ENCODE assay signal across 1 cellular context in the genomic region with DNA sequence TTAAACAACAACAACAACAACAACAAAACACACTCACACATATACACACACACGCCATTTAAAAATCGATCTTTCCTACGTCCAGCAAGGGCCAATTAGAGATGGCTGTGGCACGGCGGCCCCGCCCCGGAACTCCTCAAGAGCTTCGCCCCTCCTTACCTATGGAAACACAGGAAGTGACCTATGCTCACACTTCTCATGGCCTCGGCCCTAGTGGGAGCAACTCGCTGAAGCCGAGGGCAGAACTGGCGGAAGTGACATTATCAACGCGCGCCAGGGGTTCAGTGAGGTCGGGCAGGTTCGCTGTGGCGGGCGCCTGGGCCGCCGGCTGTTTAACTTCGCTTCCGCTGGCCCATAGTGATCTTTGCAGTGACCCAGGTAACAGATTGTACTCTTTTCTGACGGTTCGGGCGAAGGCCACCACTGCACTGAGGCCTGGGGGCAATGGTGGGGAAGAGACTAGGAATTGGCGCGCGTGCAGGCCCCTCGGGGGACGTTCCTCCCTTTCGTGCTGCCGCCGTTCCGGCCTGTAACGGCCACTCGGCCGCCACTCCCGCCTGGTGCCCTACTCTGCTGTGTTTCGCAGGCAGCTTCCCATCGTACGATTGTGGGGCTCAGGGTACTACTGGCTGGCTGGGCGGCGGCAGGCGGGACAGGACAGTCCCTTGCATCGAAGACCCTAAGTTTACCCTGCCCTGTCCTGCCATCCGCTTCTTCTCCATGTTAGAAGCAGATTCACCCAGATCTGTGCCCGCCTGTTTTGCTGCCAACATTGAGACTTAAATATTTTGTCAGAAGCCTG.
TF ChIP-seq lines count a peak whose summit lies in the region.

A gene (plus strand): TSS at position 284 of the 802 bp plus-strand sequence. CDS start 2,661 bp downstream, outside the sequence.

TF ChIP-seq in K562, 482 proteins besides CTCF, POLR2A, EP300 and RAD21 (continued from another document and continues in another):
- TF ChIP-seq, protein P1, sequence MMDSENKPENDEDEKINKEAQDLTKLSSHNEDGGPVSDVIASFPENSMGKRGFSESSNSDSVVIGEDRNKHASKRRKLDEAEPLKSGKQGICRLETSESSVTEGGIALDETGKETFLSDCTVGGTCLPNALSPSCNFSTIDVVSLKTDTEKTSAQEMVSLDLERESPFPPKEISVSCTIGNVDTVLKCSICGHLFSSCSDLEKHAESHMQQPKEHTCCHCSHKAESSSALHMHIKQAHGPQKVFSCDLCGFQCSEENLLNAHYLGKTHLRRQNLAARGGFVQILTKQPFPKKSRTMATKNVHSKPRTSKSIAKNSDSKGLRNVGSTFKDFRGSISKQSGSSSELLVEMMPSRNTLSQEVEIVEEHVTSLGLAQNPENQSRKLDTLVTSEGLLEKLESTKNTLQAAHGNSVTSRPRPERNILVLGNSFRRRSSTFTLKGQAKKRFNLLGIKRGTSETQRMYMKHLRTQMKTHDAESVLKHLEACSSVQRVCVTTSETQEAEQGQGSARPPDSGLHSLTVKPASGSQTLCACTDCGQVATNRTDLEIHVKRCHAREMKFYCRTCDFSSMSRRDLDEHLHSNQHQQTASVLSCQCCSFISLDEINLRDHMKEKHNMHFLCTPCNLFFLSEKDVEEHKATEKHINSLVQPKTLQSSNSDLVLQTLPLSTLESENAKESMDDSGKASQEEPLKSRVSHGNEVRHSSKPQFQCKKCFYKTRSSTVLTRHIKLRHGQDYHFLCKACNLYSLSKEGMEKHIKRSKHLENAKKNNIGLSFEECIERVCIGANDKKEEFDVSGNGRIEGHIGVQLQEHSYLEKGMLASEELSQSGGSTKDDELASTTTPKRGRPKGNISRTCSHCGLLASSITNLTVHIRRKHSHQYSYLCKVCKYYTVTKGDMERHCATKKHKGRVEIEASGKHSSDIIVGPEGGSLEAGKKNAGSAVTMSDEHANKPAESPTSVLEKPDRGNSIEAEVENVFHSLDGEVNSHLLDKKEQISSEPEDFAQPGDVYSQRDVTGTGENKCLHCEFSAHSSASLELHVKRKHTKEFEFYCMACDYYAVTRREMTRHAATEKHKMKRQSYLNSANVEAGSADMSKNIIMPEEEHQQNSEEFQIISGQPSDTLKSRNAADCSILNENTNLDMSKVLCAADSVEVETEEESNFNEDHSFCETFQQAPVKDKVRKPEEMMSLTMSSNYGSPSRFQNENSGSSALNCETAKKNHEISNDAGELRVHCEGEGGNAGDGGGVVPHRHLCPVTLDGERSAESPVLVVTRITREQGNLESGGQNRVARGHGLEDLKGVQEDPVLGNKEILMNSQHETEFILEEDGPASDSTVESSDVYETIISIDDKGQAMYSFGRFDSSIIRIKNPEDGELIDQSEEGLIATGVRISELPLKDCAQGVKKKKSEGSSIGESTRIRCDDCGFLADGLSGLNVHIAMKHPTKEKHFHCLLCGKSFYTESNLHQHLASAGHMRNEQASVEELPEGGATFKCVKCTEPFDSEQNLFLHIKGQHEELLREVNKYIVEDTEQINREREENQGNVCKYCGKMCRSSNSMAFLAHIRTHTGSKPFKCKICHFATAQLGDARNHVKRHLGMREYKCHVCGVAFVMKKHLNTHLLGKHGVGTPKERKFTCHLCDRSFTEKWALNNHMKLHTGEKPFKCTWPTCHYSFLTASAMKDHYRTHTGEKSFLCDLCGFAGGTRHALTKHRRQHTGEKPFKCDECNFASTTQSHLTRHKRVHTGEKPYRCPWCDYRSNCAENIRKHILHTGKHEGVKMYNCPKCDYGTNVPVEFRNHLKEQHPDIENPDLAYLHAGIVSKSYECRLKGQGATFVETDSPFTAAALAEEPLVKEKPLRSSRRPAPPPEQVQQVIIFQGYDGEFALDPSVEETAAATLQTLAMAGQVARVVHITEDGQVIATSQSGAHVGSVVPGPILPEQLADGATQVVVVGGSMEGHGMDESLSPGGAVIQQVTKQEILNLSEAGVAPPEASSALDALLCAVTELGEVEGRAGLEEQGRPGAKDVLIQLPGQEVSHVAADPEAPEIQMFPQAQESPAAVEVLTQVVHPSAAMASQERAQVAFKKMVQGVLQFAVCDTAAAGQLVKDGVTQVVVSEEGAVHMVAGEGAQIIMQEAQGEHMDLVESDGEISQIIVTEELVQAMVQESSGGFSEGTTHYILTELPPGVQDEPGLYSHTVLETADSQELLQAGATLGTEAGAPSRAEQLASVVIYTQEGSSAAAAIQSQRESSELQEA (IDR thresholded peaks at IDR 0.05; ENCODE audit: low read depth) = peak; percentile 8; the same call in 1 of the 2 replicates
- peak; percentile 90; the same call in 1 of the 2 replicates for TF ChIP-seq ATF1 (CRISPR knock-in tag; IDR thresholded peaks at IDR 0.05)
- peak; percentile 99 for TF ChIP-seq ATF1 (tag; IDR thresholded peaks at IDR 0.05)
- no peak for TF ChIP-seq KLF13 (tag; IDR thresholded peaks at IDR 0.05; ENCODE audit: borderline replicate concordance, low read depth)
- peak; percentile 72 for TF ChIP-seq L3MBTL2 (IDR thresholded peaks at IDR 0.05)
- TF ChIP-seq MYC (IDR thresholded peaks at IDR 0.05; ENCODE audit: low read depth, low read length) = peak; percentile 89
- 0 out of 2 replicates have a peak, but pooled peaks have one; percentile 31 for TF ChIP-seq MYC (CRISPR knock-in tag; IDR thresholded peaks at IDR 0.05; ENCODE audit: borderline replicate concordance, low read depth)
- peak; percentile 97 for TF ChIP-seq RBBP5 (IDR thresholded peaks at IDR 0.05; ENCODE audit: borderline replicate concordance, insufficient read depth, low read length, poor library complexity, severe bottlenecking)
- no peak for TF ChIP-seq ZNF408 (CRISPR knock-in tag; IDR thresholded peaks at IDR 0.05; ENCODE audit: low read depth)
- TF ChIP-seq FOXP1 (CRISPR knock-in tag; IDR thresholded peaks at IDR 0.05) = peak; percentile 49
- no peak for TF ChIP-seq CCNT2 (IDR thresholded peaks at IDR 0.05; ENCODE audit: borderline replicate concordance, extremely low read depth, insufficient read length, low read depth, low read length)
- TF ChIP-seq NFE2L1 (tag; IDR thresholded peaks at IDR 0.05; ENCODE audit: borderline replicate concordance, low read depth) = no peak
- TF ChIP-seq MAFK (IDR thresholded peaks at IDR 0.05; ENCODE audit: low read length) = no peak
- peak; percentile 74 for TF ChIP-seq ETV1 (tag; conservative IDR thresholded peaks at IDR 0.05; ENCODE audit: low read depth)
- no peak for TF ChIP-seq RNF2 (IDR thresholded peaks at IDR 0.05)
- TF ChIP-seq MTA2 (IDR thresholded peaks at IDR 0.05; ENCODE audit: low read depth) = peak; percentile 36; the same call in 1 of the 2 replicates
- peak; percentile 37; the same call in 1 of the 2 replicates for TF ChIP-seq POLR2H (tag; IDR thresholded peaks at IDR 0.05; ENCODE audit: low read depth)
- TF ChIP-seq SPI1 (IDR thresholded peaks at IDR 0.05; ENCODE audit: borderline replicate concordance, low read depth, low read length) = peak; percentile 55; the same call in 1 of the 2 replicates
- peak; percentile 62 for TF ChIP-seq POU5F1 (IDR thresholded peaks at IDR 0.05; ENCODE audit: borderline replicate concordance, low read depth, low read length, partially characterized antibody)
- peak; percentile 76; the same call in 1 of the 2 replicates for TF ChIP-seq NBN (IDR thresholded peaks at IDR 0.05; ENCODE audit: low read depth)
- peak; percentile 45 to 89 (median 88) for TF ChIP-seq YY1 (IDR thresholded peaks at IDR 0.05; ENCODE audit: borderline replicate concordance in 1 of 3, control insufficient read depth in 1 of 3, extremely low read depth in 1 of 3, insufficient read depth in 3 of 3, insufficient read length in 1 of 3, insufficient replicate concordance in 2 of 3, low read depth in 1 of 3, low read length in 2 of 3)
- TF ChIP-seq, protein P2, sequence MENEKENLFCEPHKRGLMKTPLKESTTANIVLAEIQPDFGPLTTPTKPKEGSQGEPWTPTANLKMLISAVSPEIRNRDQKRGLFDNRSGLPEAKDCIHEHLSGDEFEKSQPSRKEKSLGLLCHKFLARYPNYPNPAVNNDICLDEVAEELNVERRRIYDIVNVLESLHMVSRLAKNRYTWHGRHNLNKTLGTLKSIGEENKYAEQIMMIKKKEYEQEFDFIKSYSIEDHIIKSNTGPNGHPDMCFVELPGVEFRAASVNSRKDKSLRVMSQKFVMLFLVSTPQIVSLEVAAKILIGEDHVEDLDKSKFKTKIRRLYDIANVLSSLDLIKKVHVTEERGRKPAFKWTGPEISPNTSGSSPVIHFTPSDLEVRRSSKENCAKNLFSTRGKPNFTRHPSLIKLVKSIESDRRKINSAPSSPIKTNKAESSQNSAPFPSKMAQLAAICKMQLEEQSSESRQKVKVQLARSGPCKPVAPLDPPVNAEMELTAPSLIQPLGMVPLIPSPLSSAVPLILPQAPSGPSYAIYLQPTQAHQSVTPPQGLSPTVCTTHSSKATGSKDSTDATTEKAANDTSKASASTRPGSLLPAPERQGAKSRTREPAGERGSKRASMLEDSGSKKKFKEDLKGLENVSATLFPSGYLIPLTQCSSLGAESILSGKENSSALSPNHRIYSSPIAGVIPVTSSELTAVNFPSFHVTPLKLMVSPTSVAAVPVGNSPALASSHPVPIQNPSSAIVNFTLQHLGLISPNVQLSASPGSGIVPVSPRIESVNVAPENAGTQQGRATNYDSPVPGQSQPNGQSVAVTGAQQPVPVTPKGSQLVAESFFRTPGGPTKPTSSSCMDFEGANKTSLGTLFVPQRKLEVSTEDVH (IDR thresholded peaks at IDR 0.05; ENCODE audit: low read depth, partially characterized antibody) = peak; percentile 96
- TF ChIP-seq TAF9B (IDR thresholded peaks at IDR 0.05; ENCODE audit: partially characterized antibody) = peak; percentile 56
- peak; percentile 83 for TF ChIP-seq ESRRA (IDR thresholded peaks at IDR 0.05; ENCODE audit: borderline replicate concordance, low read depth)
- TF ChIP-seq NFIC (IDR thresholded peaks at IDR 0.05) = peak; percentile 20; the same call in 1 of the 2 replicates
- peak; percentile 60 for TF ChIP-seq NCOA1 (IDR thresholded peaks at IDR 0.05; ENCODE audit: low read depth)
- peak; percentile 31; the same call in 1 of the 2 replicates for TF ChIP-seq ZNF431 (CRISPR knock-in tag; IDR thresholded peaks at IDR 0.05)
- TF ChIP-seq, protein P3, sequence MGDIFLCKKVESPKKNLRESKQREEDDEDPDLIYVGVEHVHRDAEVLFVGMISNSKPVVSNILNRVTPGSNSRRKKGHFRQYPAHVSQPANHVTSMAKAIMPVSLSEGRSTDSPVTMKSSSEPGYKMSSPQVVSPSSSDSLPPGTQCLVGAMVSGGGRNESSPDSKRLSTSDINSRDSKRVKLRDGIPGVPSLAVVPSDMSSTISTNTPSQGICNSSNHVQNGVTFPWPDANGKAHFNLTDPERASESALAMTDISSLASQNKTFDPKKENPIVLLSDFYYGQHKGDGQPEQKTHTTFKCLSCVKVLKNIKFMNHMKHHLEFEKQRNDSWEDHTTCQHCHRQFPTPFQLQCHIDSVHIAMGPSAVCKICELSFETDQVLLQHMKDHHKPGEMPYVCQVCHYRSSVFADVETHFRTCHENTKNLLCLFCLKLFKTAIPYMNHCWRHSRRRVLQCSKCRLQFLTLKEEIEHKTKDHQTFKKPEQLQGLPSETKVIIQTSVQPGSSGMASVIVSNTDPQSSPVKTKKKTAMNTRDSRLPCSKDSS (IDR thresholded peaks at IDR 0.05; ENCODE audit: low read depth, partially characterized antibody) = no peak
- peak; percentile 72 for TF ChIP-seq PML (IDR thresholded peaks at IDR 0.05; ENCODE audit: low read length)
- peak; percentile 50 for TF ChIP-seq NCOR1 (IDR thresholded peaks at IDR 0.05)
- TF ChIP-seq, protein P4, sequence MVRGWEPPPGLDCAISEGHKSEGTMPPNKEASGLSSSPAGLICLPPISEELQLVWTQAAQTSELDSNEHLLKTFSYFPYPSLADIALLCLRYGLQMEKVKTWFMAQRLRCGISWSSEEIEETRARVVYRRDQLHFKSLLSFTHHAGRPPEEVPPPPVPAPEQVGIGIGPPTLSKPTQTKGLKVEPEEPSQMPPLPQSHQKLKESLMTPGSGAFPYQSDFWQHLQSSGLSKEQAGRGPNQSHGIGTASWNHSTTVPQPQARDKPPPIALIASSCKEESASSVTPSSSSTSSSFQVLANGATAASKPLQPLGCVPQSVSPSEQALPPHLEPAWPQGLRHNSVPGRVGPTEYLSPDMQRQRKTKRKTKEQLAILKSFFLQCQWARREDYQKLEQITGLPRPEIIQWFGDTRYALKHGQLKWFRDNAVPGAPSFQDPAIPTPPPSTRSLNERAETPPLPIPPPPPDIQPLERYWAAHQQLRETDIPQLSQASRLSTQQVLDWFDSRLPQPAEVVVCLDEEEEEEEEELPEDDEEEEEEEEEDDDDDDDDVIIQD (CRISPR knock-in tag; IDR thresholded peaks at IDR 0.05) = no peak
- TF ChIP-seq HEY1 (CRISPR knock-in tag; IDR thresholded peaks at IDR 0.05; ENCODE audit: borderline replicate concordance) = no peak
- no peak for TF ChIP-seq ZNF354B (CRISPR knock-in tag; IDR thresholded peaks at IDR 0.05)
- TF ChIP-seq, protein P5, sequence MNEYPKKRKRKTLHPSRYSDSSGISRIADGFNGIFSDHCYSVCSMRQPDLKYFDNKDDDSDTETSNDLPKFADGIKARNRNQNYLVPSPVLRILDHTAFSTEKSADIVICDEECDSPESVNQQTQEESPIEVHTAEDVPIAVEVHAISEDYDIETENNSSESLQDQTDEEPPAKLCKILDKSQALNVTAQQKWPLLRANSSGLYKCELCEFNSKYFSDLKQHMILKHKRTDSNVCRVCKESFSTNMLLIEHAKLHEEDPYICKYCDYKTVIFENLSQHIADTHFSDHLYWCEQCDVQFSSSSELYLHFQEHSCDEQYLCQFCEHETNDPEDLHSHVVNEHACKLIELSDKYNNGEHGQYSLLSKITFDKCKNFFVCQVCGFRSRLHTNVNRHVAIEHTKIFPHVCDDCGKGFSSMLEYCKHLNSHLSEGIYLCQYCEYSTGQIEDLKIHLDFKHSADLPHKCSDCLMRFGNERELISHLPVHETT (CRISPR knock-in tag; conservative IDR thresholded peaks at IDR 0.05 in 1 of 2, IDR thresholded peaks at IDR 0.05 in 1 of 2) = peak in 1 of 2 experiments; percentile 61; a peak in 2 of 4 replicates
- peak; percentile 8; the same call in 1 of the 2 replicates for TF ChIP-seq TCF3 (CRISPR knock-in tag; IDR thresholded peaks at IDR 0.05)
- TF ChIP-seq MTA1 (IDR thresholded peaks at IDR 0.05; ENCODE audit: borderline replicate concordance) = peak; percentile 99
- TF ChIP-seq MXI1 (IDR thresholded peaks at IDR 0.05; ENCODE audit: low read depth, low read length) = peak; percentile 38; the same call in 1 of the 2 replicates
- TF ChIP-seq CREB1 (IDR thresholded peaks at IDR 0.05) = peak; percentile 99
- peak; percentile 99 for TF ChIP-seq CREB1 (CRISPR knock-in tag; IDR thresholded peaks at IDR 0.05)
- no peak for TF ChIP-seq ZNF778 (CRISPR knock-in tag; IDR thresholded peaks at IDR 0.05)
- TF ChIP-seq, protein P6, sequence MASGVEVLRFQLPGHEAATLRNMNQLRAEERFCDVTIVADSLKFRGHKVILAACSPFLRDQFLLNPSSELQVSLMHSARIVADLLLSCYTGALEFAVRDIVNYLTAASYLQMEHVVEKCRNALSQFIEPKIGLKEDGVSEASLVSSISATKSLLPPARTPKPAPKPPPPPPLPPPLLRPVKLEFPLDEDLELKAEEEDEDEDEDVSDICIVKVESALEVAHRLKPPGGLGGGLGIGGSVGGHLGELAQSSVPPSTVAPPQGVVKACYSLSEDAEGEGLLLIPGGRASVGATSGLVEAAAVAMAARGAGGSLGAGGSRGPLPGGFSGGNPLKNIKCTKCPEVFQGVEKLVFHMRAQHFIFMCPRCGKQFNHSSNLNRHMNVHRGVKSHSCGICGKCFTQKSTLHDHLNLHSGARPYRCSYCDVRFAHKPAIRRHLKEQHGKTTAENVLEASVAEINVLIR (CRISPR knock-in tag; IDR thresholded peaks at IDR 0.05) = peak; percentile 99
- TF ChIP-seq ZNF766 (CRISPR knock-in tag; conservative IDR thresholded peaks at IDR 0.05) = peak; percentile 53
- TF ChIP-seq ZKSCAN1 (IDR thresholded peaks at IDR 0.05; ENCODE audit: low read depth, low read length) = 0 out of 2 replicates have a peak, but pooled peaks have one; percentile 70
